In genomic region chr19:32438751-32439150, GRCh38 we compare ENCODE assay signal across 30 cellular contexts. TPM values are rescaled to one million over a fixed set of nuclear protein-coding genes. Genes with fewer than 3 reads are reported as not detected.
DNase-seq lines count a peak whose midpoint lies in the region; ATAC-seq, FAIRE-seq and TF ChIP-seq lines count a peak whose summit lies in the region.
"Had no signal": no experiment of that assay in that cellular context is flagged by ENCODE, and none has a peak within 500 bp of the region (broad histone marks: within the 10 kb centered on the region; RNA-seq: fewer than 3 reads in every experiment).

No MANE protein-coding gene starts in this region.

- intact Hi-C loops in HepG2 (cut with micrococcal nuclease; ENCODE audit: unreplicated experiment): no loop called here
- intact Hi-C loops in right lobe of liver (cut with DNase I): no loop called here

- WGBS in HepG2 (ENCODE audit: low lambda C conversion rate): 92% methylated on average over 2 of the region's 2 CpGs
- WGBS in right lobe of liver (ENCODE audit: insufficient coverage, low coverage, low lambda C conversion rate, missing lambda C conversion rate): 88% methylated on average over 2 of the region's 2 CpGs

- H3K36me3 ChIP-seq in HepG2 (replicated peaks in 1 of 2; ENCODE audit: control insufficient read depth in 1 of 2, insufficient read depth in 2 of 2, low read length in 2 of 2) (peaks cover 10 to 63% of the 10 kb centered on the region in 2 experiments), right lobe of liver (peaks cover 0 to 3% (median 0%) of the 10 kb centered on the region in 4 donors), HEK293 (ENCODE audit: control insufficient read depth in 2 of 2, insufficient read depth in 1 of 2, low read length in 2 of 2) (peaks cover 52 to 67% of the 10 kb centered on the region in 2 experiments)

- no peak overlapping the region for H3K9ac ChIP-seq in HepG2 (ENCODE audit: insufficient read depth, low read depth, low read length)
- H3K9ac ChIP-seq: BLaER1; BLaER1 treated with 17β-estradiol and CSF1 and Interleukin-3, amounts not matched to agents 10 nM and 100 nM had no signal

- no peak overlapping the region for H3K4me2 ChIP-seq in HepG2 (ENCODE audit: low read depth, low read length)
- H3K4me2 ChIP-seq: A549; BLaER1; BLaER1 treated with 17β-estradiol and CSF1 and Interleukin-3, amounts not matched to agents 10 nM and 100 nM had no signal

- DNase-seq in HepG2 (ENCODE audit: low spot score) (no peak), right lobe of liver (no peak)
- DNase-seq in activated CD4-positive, alpha-beta T cell treated with anti-CD3 and anti-CD28 coated beads, Interleukin-2, amount 50 U/mL, for 48 hours: no peak
- DNase-seq: 8988T; ACHN; AML-193; BE2C; C1 segment of cervical spinal cord; Caco-2; Calu3; CD4-positive, alpha-beta memory T cell; CD4-positive, alpha-beta T cell; CD4-positive, CD25-positive, alpha-beta regulatory T cell; CD8-positive, alpha-beta memory T cell; CD8-positive, alpha-beta T cell; COR-L47; DMS 273 treated with DMSO at 0.1 percent for 48 hours; DMS153; DMS53; DMS79; DMS79 treated with DMSO at 0.1 percent for 48 hours; DND-41; EL had no signal

- in situ Hi-C loops in HepG2 (cut with HindIII; ENCODE audit: extremely low pct_ligation_motif_present, low pct_unique_long_range_greater_than_20kb): no loop called here

- no peaks in the 10 kb centered on the region for H3K9me3 ChIP-seq in HepG2 (ENCODE audit: low read length)
- H3K9me3 ChIP-seq in right lobe of liver: no peaks in the 10 kb centered on the region
- no peaks in the 10 kb centered on the region for H3K9me3 ChIP-seq in HEK293 (ENCODE audit: control insufficient read depth, insufficient read depth, low read depth, low read length)
- H3K9me3 ChIP-seq: A549; BE2C; BLaER1; BLaER1 treated with 17β-estradiol and CSF1 and Interleukin-3, amounts not matched to agents 10 nM and 100 nM; Caco-2 had no signal

- no TSS peak for BruUV-seq in HepG2 (replicated peaks; lab: Mats Ljungman, UMichigan)

- H3K4me1 ChIP-seq in HepG2 (ENCODE audit: insufficient read depth, low read length) (no peaks in the 10 kb centered on the region), right lobe of liver (no peaks in the 10 kb centered on the region), HEK293 (ENCODE audit: control insufficient read depth, insufficient read depth, low read length) (no peaks in the 10 kb centered on the region)
- H3K4me1 ChIP-seq: A549, BE2C, BLaER1, Caco-2 had no signal

- no peak for TF ChIP-seq RAD21 in HepG2 (CRISPR knock-in tag; IDR thresholded peaks at IDR 0.05)

- H3K27me3 ChIP-seq in HepG2 (ENCODE audit: control insufficient read depth in 1 of 2, insufficient read depth in 2 of 2, low read length in 2 of 2): no peaks in the 10 kb centered on the region
- H3K27me3 ChIP-seq in right lobe of liver: no peaks in the 10 kb centered on the region
- H3K27me3 ChIP-seq: BE2C; BLaER1; BLaER1 treated with 17β-estradiol and CSF1 and Interleukin-3, amounts not matched to agents 10 nM and 100 nM had no signal

- POLR2A ChIA-PET in HepG2 (lab: Yijun Ruan, JAX): no interaction called here
- POLR2A ChIA-PET in HEK293 (lab: Yijun Ruan, JAX): no interaction called here

- H3K4me3 ChIP-seq in HepG2 (replicated peaks in 1 of 3; ENCODE audit: insufficient read depth in 1 of 3, low read depth in 2 of 3, low read length in 3 of 3) (no peak overlapping the region), right lobe of liver (no peak overlapping the region), HEK293 (ENCODE audit: low read depth, low read length) (no peak overlapping the region)
- H3K4me3 ChIP-seq: A549; BLaER1; BLaER1 treated with 17β-estradiol and CSF1 and Interleukin-3, amounts not matched to agents 10 nM and 100 nM had no signal

- no peak for FAIRE-seq in HepG2 (lab: Jason Lieb, UNC)
- FAIRE-seq: D721Med had no signal

- H2AFZ ChIP-seq in HepG2 (ENCODE audit: low read length): no peak overlapping the region

- H3K27ac ChIP-seq in HepG2 (ENCODE audit: extremely low read length, insufficient read depth, low read length) (no peak overlapping the region), right lobe of liver (no peak overlapping the region), HEK293 (ENCODE audit: extremely low read depth, low read depth, low read length) (no peak overlapping the region)
- H3K27ac ChIP-seq: 22Rv1; A549; BLaER1; BLaER1 treated with 17β-estradiol and CSF1 and Interleukin-3, amounts not matched to agents 10 nM and 100 nM; C4-2B had no signal

- ATAC-seq in HepG2: no peak
- no peak for ATAC-seq in right lobe of liver
- ATAC-seq: A549; CD8-positive, alpha-beta T cell had no signal

- TF ChIP-seq EP300 in HepG2 (IDR thresholded peaks at IDR 0.05; ENCODE audit: low read depth in 2 of 2, low read length in 2 of 2): no peak
- TF ChIP-seq EP300 in HepG2 (CRISPR knock-in tag; IDR thresholded peaks at IDR 0.05; ENCODE audit: borderline replicate concordance): no peak

- CTCF ChIA-PET in HepG2 (lab: Yijun Ruan, JAX; ENCODE audit: low intra/inter-chr PET ratio, low total read pairs): no interaction called here
- CTCF ChIA-PET in HEK293 (lab: Yijun Ruan, JAX): interaction anchor here (0.7 to 2.3 kb wide), 3 partner anchors 10 to 532 kb away, joined by 3 to 7 read pairs (median 3); no protein-coding TSS in a partner anchor

- TF ChIP-seq CTCF in HepG2 (CRISPR knock-in tag; IDR thresholded peaks at IDR 0.05) (no peak), right lobe of liver (IDR thresholded peaks at IDR 0.05) (no peak), HEK293 (tag by site-specific recombination; IDR thresholded peaks at IDR 0.05) (no peak)

- H4K20me1 ChIP-seq in HepG2 (ENCODE audit: insufficient read depth, low read length): no peaks in the 10 kb centered on the region
- H4K20me1 ChIP-seq: BLaER1; BLaER1 treated with 17β-estradiol and CSF1 and Interleukin-3, amounts not matched to agents 10 nM and 100 nM had no signal

- no peaks in the 10 kb centered on the region for H3K79me2 ChIP-seq in HepG2 (ENCODE audit: insufficient read depth, low read length)

- TF ChIP-seq POLR2A in HepG2 (IDR thresholded peaks at IDR 0.05; ENCODE audit: insufficient read depth in 1 of 2, low read depth in 2 of 2, low read length in 2 of 2): no peak
- TF ChIP-seq POLR2A in right lobe of liver (IDR thresholded peaks at IDR 0.05): no peak

TF ChIP-seq in HepG2, 621 proteins besides CTCF, POLR2A, EP300 and RAD21:
- TF ChIP-seq CREB1 (IDR thresholded peaks at IDR 0.05) (0 out of 2 replicates have a peak, but pooled peaks have one; percentile 30), CREB1 (CRISPR knock-in tag; IDR thresholded peaks at IDR 0.05) (no peak), ZNF737 (CRISPR knock-in tag; IDR thresholded peaks at IDR 0.05; ENCODE audit: borderline replicate concordance) (no peak)

TF ChIP-seq in HEK293, 187 proteins besides CTCF, POLR2A, EP300 and RAD21:
- TF ChIP-seq ZNF10 (tag by site-specific recombination; IDR thresholded peaks at IDR 0.05) (no peak), ZNF513 (tag by site-specific recombination; IDR thresholded peaks at IDR 0.05) (peak; percentile 93)

RNA-seq across cellular contexts. Expression of gene DPY19L3, which starts 33.2 kb away (rescaled TPM):
- total RNA-seq in HepG2 (2016; rRNA removed; fragmentation: Illumina TruSeq; extraction: Trizol): 9.8 and 25.2 TPM in 2 replicates
- total RNA-seq in HepG2 (2016; cell fraction: cytosol; rRNA removed; fragmentation: Illumina TruSeq; extraction: Trizol; ENCODE audit: low read depth): 1.6 and 2.4 TPM in 2 replicates
- total RNA-seq in HepG2 (2016; cell fraction: insoluble cytoplasmic fraction; rRNA removed; fragmentation: Illumina TruSeq; extraction: Trizol): 11.2 and 21.8 TPM in 2 replicates
- total RNA-seq in HepG2 (2016; cell fraction: membrane; rRNA removed; fragmentation: Illumina TruSeq; extraction: Trizol): 5.2 and 5.7 TPM in 2 replicates
- total RNA-seq in HepG2 (2016; cell fraction: nucleus; rRNA removed; fragmentation: Illumina TruSeq; extraction: Trizol): 53.6 and 61.6 TPM in 2 replicates
- 21.6 and 22.9 TPM in 2 replicates for polyA plus RNA-seq in HepG2 (2011; rRNA removed)
- polyA plus RNA-seq in HepG2 (2011; cell fraction: cytosol; rRNA removed): 14.4 and 15.5 TPM in 2 replicates
- 117 and 122 TPM in 2 replicates for polyA plus RNA-seq in HepG2 (2011; cell fraction: nucleus; rRNA removed)
- polyA plus RNA-seq in HepG2 (2012): 15.6 and 16.7 TPM in 2 replicates
- 0.78 and 0.86 TPM in 2 replicates for polyA plus RNA-seq in HepG2 (2016; cell fraction: cytosol; fragmentation: Illumina TruSeq; extraction: Trizol; ENCODE audit: low read depth)
- 7.6 and 8.8 TPM in 2 replicates for polyA plus RNA-seq in HepG2 (2016; cell fraction: insoluble cytoplasmic fraction; fragmentation: Illumina TruSeq; extraction: Trizol; ENCODE audit: low read depth)
- polyA plus RNA-seq in HepG2 (2016; cell fraction: membrane; fragmentation: Illumina TruSeq; extraction: Trizol; ENCODE audit: low read depth): 3.2 and 3.3 TPM in 2 replicates
- polyA plus RNA-seq in HepG2 (2016; cell fraction: nucleus; fragmentation: Illumina TruSeq; extraction: Trizol; ENCODE audit: insufficient read depth, low read depth): 60.1 and 76.3 TPM in 2 replicates
- polyA minus RNA-seq in HepG2 (2011; rRNA and poly(A)+ RNA removed; ENCODE audit: low replicate concordance): 25.0 and 30.6 TPM in 2 replicates
- 22.8 and 24.8 TPM in 2 replicates for polyA minus RNA-seq in HepG2 (2011; cell fraction: cytosol; rRNA and poly(A)+ RNA removed)
- 128 and 146 TPM in 2 replicates for polyA minus RNA-seq in HepG2 (2011; cell fraction: nucleus; rRNA and poly(A)+ RNA removed)
- 10 to 100 TPM in 4 of 6 experiments, 1 to 10 TPM in 2; 8.0 to 13.5 (median 12.4) TPM for total RNA-seq in right lobe of liver

Comparison
In these comparisons a context has a peak if more than half of its experiments do, and no peak if none do; other contexts are left out.
1. Of the 63 proteins assayed by ChIP-seq in both HepG2 and HEK293: peak only in HepG2: none; only in HEK293: ZNF513; in both: none; in neither: 62.